In the genomic region with DNA sequence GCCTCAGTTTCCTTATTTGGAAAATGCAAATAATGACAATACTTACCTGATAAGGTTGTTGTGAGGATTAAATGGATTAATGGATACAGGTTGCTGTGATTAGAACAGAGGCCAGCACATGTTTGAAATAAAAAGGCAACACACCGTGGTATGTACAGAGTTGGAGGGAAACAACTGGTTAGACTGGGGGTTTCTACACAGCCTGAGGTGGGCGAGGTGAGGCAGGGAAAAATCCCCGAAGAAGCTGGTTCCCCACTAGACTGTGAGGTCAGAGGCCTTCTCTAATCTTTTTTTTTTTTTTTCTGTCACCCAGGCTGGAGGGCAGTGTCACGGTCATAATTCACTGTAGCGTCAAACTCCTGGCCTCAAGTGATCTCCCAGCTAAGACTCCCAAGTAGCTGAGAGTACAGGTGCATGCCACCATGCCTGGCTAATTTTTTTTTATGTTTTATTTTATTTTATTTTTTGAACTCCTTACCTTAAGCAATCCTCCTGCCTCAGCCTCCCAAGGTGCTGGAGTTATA, we compare ENCODE assay signal across 10 cellular contexts. TPM values are rescaled to one million over a fixed set of nuclear protein-coding genes. Genes with fewer than 3 reads are reported as not detected.
DNase-seq lines count a peak whose midpoint lies in the region; ATAC-seq lines count a peak whose summit lies in the region.
"Had no signal": no experiment of that assay in that cellular context is flagged by ENCODE, and none has a peak within 500 bp of the region (broad histone marks: within the 10 kb centered on the region; RNA-seq: fewer than 3 reads in every experiment).

No MANE protein-coding gene starts in this region.

- peaks cover 0 to 2% (median 0%) of the 10 kb centered on the region in 7 donors for H3K9me3 Mint-ChIP-seq in CD4-positive, CD25-positive, alpha-beta regulatory T cell
- no peaks in the 10 kb centered on the region for H3K9me3 Mint-ChIP-seq in activated CD4-positive, alpha-beta memory T cell treated with anti-CD3 and anti-CD28 coated beads for 36 hours
- peaks cover 0 to 5% (median 0%) of the 10 kb centered on the region in 11 donors for H3K9me3 Mint-ChIP-seq in naive thymus-derived CD4-positive, alpha-beta T cell

- DNase-seq in CD4-positive, CD25-positive, alpha-beta regulatory T cell, result no peak
- DNase-seq in GM23248 (no peak), cortex of kidney (lab: John Stamatoyannopoulos, UW) (no peak), HCEC 1CT (no peak)
- no peak for DNase-seq in activated CD4-positive, alpha-beta memory T cell treated with anti-CD3 and anti-CD28 coated beads for 36 hours
- no peak for DNase-seq in naive thymus-derived CD4-positive, alpha-beta T cell
- no peak for DNase-seq in activated effector memory CD4-positive, alpha-beta T cell treated with anti-CD3 and anti-CD28 coated beads, Interleukin-2, amount 50 U/mL, for 16 hours
- DNase-seq: SIG-M5, tibial artery had no signal

- no peak overlapping the region for H3K9ac ChIP-seq in GM23248

- no peaks in the 10 kb centered on the region for H3K9me2 ChIP-seq in GM23248 (ENCODE audit: insufficient read depth)

- H3K27me3 Mint-ChIP-seq in CD4-positive, CD25-positive, alpha-beta regulatory T cell, result no peaks in the 10 kb centered on the region
- H3K27me3 Mint-ChIP-seq in activated CD4-positive, alpha-beta memory T cell treated with anti-CD3 and anti-CD28 coated beads for 36 hours, result no peaks in the 10 kb centered on the region
- H3K27me3 Mint-ChIP-seq in naive thymus-derived CD4-positive, alpha-beta T cell, result peaks cover 0 to 2% (median 0%) of the 10 kb centered on the region in 5 donors

- H3K4me2 ChIP-seq in GM23248 (ENCODE audit: unreplicated experiment), result peak overlapping the region; percentile 82

- no peaks in the 10 kb centered on the region for H3F3A ChIP-seq in GM23248 (ENCODE audit: insufficient read depth)

- no peak for ATAC-seq in CD4-positive, CD25-positive, alpha-beta regulatory T cell (ENCODE audit: low read depth in 2 of 2)
- ATAC-seq in naive thymus-derived CD4-positive, alpha-beta T cell, result no peak
- ATAC-seq in HG03280 (IDR thresholded peaks at IDR 0.05; ENCODE audit: unreplicated experiment), result no peak

- peaks cover 20% of the 10 kb centered on the region for H3K4me1 ChIP-seq in CD4-positive, CD25-positive, alpha-beta regulatory T cell (ENCODE audit: control insufficient read depth, insufficient read depth, low read length, poor library complexity, severe bottlenecking)
- peaks cover 18% of the 10 kb centered on the region for H3K4me1 ChIP-seq in GM23248 (ENCODE audit: insufficient read depth)
- peaks cover 5 to 8% of the 10 kb centered on the region in 2 donors for H3K4me1 ChIP-seq in naive thymus-derived CD4-positive, alpha-beta T cell (ENCODE audit: control insufficient read depth in 2 of 2, insufficient read depth in 2 of 2, low read length in 2 of 2)

- intact Hi-C loops in activated CD4-positive, alpha-beta memory T cell treated with anti-CD3 and anti-CD28 coated beads for 36 hours (cut with micrococcal nuclease), result loop anchor here (10.0 kb wide), 3 partner anchors 278 to 632 kb away; partner anchors contain the start of genes LPIN1 and SLC66A3
- intact Hi-C loops in naive thymus-derived CD4-positive, alpha-beta T cell (cut with micrococcal nuclease), result loop anchor here (2.0 to 5.0 kb wide), 6 partner anchors 122 to 1345 kb away; partner anchors contain the start of genes ROCK2 (in 1 of the 2) and RRM2 (in 1 of the 2)

- peak overlapping the region; percentile 97 to 99 (median 98) for H3K4me3 Mint-ChIP-seq in CD4-positive, CD25-positive, alpha-beta regulatory T cell
- H3K4me3 Mint-ChIP-seq in activated CD4-positive, alpha-beta memory T cell treated with anti-CD3 and anti-CD28 coated beads for 36 hours, result peak overlapping the region; percentile 91
- peak overlapping the region; percentile 91 to 99 (median 98) for H3K4me3 Mint-ChIP-seq in naive thymus-derived CD4-positive, alpha-beta T cell

- no peak overlapping the region for H3K27ac ChIP-seq in CD4-positive, CD25-positive, alpha-beta regulatory T cell (ENCODE audit: insufficient read depth, low read length, poor library complexity, severe bottlenecking)
- no peak overlapping the region for H3K27ac ChIP-seq in GM23248
- no peak overlapping the region for H3K27ac ChIP-seq in naive thymus-derived CD4-positive, alpha-beta T cell (ENCODE audit: low read depth, low read length)

- CTCF ChIA-PET in activated CD4-positive, alpha-beta memory T cell treated with anti-CD3 and anti-CD28 coated beads for 36 hours (lab: Charles Lee), result interaction anchor here (0.6 to 3.7 kb wide), 7 partner anchors 10 to 1540 kb away, joined by 3 to 29 read pairs (median 3); no protein-coding TSS in a partner anchor
- CTCF ChIA-PET in naive thymus-derived CD4-positive, alpha-beta T cell (lab: Charles Lee), result interaction anchor here (0.8 kb wide), 2 partner anchors 20 to 334 kb away, joined by 4 read pairs; a partner anchor contains a TSS

- in situ Hi-C loops in GM23248 (cut with MboI), result no loop called here

- WGBS in GM23248 (ENCODE audit: low coverage in 1 of 2, low lambda C conversion rate in 2 of 2, missing lambda C conversion rate in 2 of 2), 2 experiments, result 99% methylated on average over 5 of the region's 5 CpGs

- peaks cover 4 to 42% (median 30%) of the 10 kb centered on the region in 4 donors for H3K4me1 Mint-ChIP-seq in CD4-positive, CD25-positive, alpha-beta regulatory T cell
- peaks cover 33% of the 10 kb centered on the region for H3K4me1 Mint-ChIP-seq in activated CD4-positive, alpha-beta memory T cell treated with anti-CD3 and anti-CD28 coated beads for 36 hours (ENCODE audit: low read depth)
- H3K4me1 Mint-ChIP-seq in naive thymus-derived CD4-positive, alpha-beta T cell, result peaks cover 27 to 42% (median 38%) of the 10 kb centered on the region in 7 donors

- H4K20me1 ChIP-seq in GM23248 (ENCODE audit: insufficient read depth), result 0 out of 2 replicates have a peak, but pooled peaks cover 6% of the 10 kb centered on the region

- H3K79me2 ChIP-seq in GM23248 (ENCODE audit: insufficient read depth), result peaks cover 32% of the 10 kb centered on the region

- POLR2A ChIA-PET in activated CD4-positive, alpha-beta memory T cell treated with anti-CD3 and anti-CD28 coated beads for 36 hours (lab: Charles Lee), result interaction anchor here (2.7 kb wide), 1 partner anchor 117 kb away, joined by 6 read pairs; no protein-coding TSS in a partner anchor
- POLR2A ChIA-PET in naive thymus-derived CD4-positive, alpha-beta T cell (lab: Charles Lee), result interaction anchor here (0.5 kb wide), 1 partner anchor 1326 kb away, joined by 8 read pairs; no protein-coding TSS in a partner anchor

- peaks cover 4% of the 10 kb centered on the region for H3K36me3 Mint-ChIP-seq in CD4-positive, CD25-positive, alpha-beta regulatory T cell
- peaks cover 6% of the 10 kb centered on the region for H3K36me3 Mint-ChIP-seq in activated CD4-positive, alpha-beta memory T cell treated with anti-CD3 and anti-CD28 coated beads for 36 hours
- H3K36me3 Mint-ChIP-seq in naive thymus-derived CD4-positive, alpha-beta T cell, result peaks cover 0 to 10% (median 7%) of the 10 kb centered on the region in 5 donors

- no peaks in the 10 kb centered on the region for H3K9me3 ChIP-seq in CD4-positive, CD25-positive, alpha-beta regulatory T cell (ENCODE audit: control insufficient read depth in 2 of 2, low read length in 2 of 2)
- H3K9me3 ChIP-seq in GM23248 (ENCODE audit: low read depth), result no peaks in the 10 kb centered on the region
- no peaks in the 10 kb centered on the region for H3K9me3 ChIP-seq in naive thymus-derived CD4-positive, alpha-beta T cell (ENCODE audit: control insufficient read depth in 2 of 3, low read length in 3 of 3)
- H3K9me3 ChIP-seq: tibial artery had no signal

- peak overlapping the region; percentile 89 for H3K4me3 ChIP-seq in CD4-positive, CD25-positive, alpha-beta regulatory T cell (ENCODE audit: low read depth, low read length)
- H3K4me3 ChIP-seq in GM23248, result peak overlapping the region; percentile 82; the same call in 1 of the 2 replicates
- H3K4me3 ChIP-seq in naive thymus-derived CD4-positive, alpha-beta T cell (ENCODE audit: low read length), result peak overlapping the region; percentile 0

- peak overlapping the region; percentile 93; the same call in 1 of the 2 replicates for H2AFZ ChIP-seq in GM23248

- H3K27ac Mint-ChIP-seq in CD4-positive, CD25-positive, alpha-beta regulatory T cell, result peak overlapping the region in 1 of 3 donors; percentile 93
- no peak overlapping the region for H3K27ac Mint-ChIP-seq in activated CD4-positive, alpha-beta memory T cell treated with anti-CD3 and anti-CD28 coated beads for 36 hours
- peak overlapping the region in 6 of 9 donors; percentile 81 to 95 (median 90) for H3K27ac Mint-ChIP-seq in naive thymus-derived CD4-positive, alpha-beta T cell

- no peaks in the 10 kb centered on the region for H3K27me3 ChIP-seq in CD4-positive, CD25-positive, alpha-beta regulatory T cell (ENCODE audit: control insufficient read depth, insufficient read depth, low read length)
- no peaks in the 10 kb centered on the region for H3K27me3 ChIP-seq in GM23248 (replicated peaks; ENCODE audit: insufficient read depth)
- H3K27me3 ChIP-seq in naive thymus-derived CD4-positive, alpha-beta T cell (ENCODE audit: control insufficient read depth in 2 of 2, insufficient read depth in 2 of 2, low read length in 2 of 2), result no peaks in the 10 kb centered on the region
- H3K27me3 ChIP-seq: tibial artery had no signal

- H3K36me3 ChIP-seq in CD4-positive, CD25-positive, alpha-beta regulatory T cell (ENCODE audit: control insufficient read depth, insufficient read depth, low read length), result no peaks in the 10 kb centered on the region
- peaks cover 8% of the 10 kb centered on the region; the same call in 1 of the 2 replicates for H3K36me3 ChIP-seq in GM23248 (ENCODE audit: low read depth)
- H3K36me3 ChIP-seq in naive thymus-derived CD4-positive, alpha-beta T cell (ENCODE audit: control insufficient read depth in 2 of 3, insufficient read depth in 3 of 3, low read length in 3 of 3), result peaks cover 0 to 10% (median 0%) of the 10 kb centered on the region in 3 experiments

RNA-seq across cellular contexts. Expression of gene E2F6, which starts 1.2 kb away (rescaled TPM):
- 6.7 TPM for total RNA-seq in CD4-positive, CD25-positive, alpha-beta regulatory T cell
- polyA plus RNA-seq in CD4-positive, CD25-positive, alpha-beta regulatory T cell, result 1 to 10 TPM; 1.7 to 5.1 (median 3.6) TPM
- 11.5 and 12.8 TPM in 2 replicates for total RNA-seq in GM23248 (2014; rRNA removed; shearing (Covaris generic))
- 14.3 and 15.3 TPM in 2 replicates for polyA plus RNA-seq in GM23248 (2016; fragmentation: Nextera tagmentation; extraction: Ambion mirVana)
- 10 to 100 TPM in 1 of 2 experiments, 1 to 10 TPM in 1; 9.9 to 10.3 TPM for total RNA-seq in activated CD4-positive, alpha-beta memory T cell treated with anti-CD3 and anti-CD28 coated beads for 36 hours
- 10 to 100 TPM in 2 of 5 experiments, 1 to 10 TPM in 3; 6.2 to 11.6 (median 9.2) TPM for total RNA-seq in naive thymus-derived CD4-positive, alpha-beta T cell
- polyA plus RNA-seq in naive thymus-derived CD4-positive, alpha-beta T cell, result 1 to 10 TPM; 3.1 to 4.3 TPM

Comparison
In these comparisons a context has a peak if more than half of its experiments do, and no peak if none do; other contexts are left out.
1. H3K4me3 ChIP-seq: peak in every context shown above with its lines; median percentile 89 in CD4-positive, CD25-positive, alpha-beta regulatory T cell; 82 in GM23248; 0 in naive thymus-derived CD4-positive, alpha-beta T cell.